16 cellular contexts compared by ENCODE assay signal in the genomic region with DNA sequence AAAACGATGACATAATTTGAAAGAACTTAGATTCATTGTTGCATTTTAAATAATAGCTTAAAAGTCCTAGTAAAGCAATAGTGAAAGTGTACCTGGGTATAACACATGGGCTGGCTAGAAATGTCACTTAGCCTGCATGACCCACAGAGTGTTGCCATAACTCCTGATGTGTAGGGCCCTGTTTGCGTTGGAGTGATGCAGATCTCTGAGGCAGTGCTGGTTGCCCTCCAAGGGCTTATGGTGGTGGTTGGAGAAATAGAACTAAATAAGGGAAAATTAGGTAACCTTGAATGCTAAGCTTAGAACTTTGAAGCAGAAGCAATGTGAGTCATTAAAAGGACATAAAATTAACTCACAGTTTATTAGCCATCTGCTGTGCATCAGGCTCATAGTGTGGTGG.
DNase-seq lines count a peak whose midpoint lies in the region; ATAC-seq and TF ChIP-seq lines count a peak whose summit lies in the region.
"Had no signal": no experiment of that assay in that cellular context is flagged by ENCODE, and none has a peak within 500 bp of the region (broad histone marks: within the 10 kb centered on the region; RNA-seq: fewer than 3 reads in every experiment).

No MANE protein-coding gene starts in this region.

- H3K4me1 Mint-ChIP-seq in activated CD8-positive, alpha-beta T cell treated with anti-CD3 and anti-CD28 coated beads for 36 hours (ENCODE audit: low read depth) = peaks cover 46% of the 10 kb centered on the region

- H3K4me3 ChIP-seq in AG09309 (ENCODE audit: control insufficient read depth, low read depth, low read length) (no peak overlapping the region), fibroblast of villous mesenchyme (ENCODE audit: low read depth, low read length) (no peak overlapping the region), HAP-1 (no peak overlapping the region)
- H3K4me3 ChIP-seq: upper lobe of right lung had no signal

- in situ Hi-C loops in HAP-1 (cut with MboI; ENCODE audit: low sequenced_read_pairs) = no loop called here

- no peaks in the 10 kb centered on the region for H3K4me1 ChIP-seq in HAP-1
- H3K4me1 ChIP-seq: parathyroid adenoma, upper lobe of right lung had no signal

- DNase-seq in AG08395 (ENCODE audit: low spot score) = peak; percentile 37
- peak; percentile 71 for DNase-seq in AG09309 (ENCODE audit: low read depth)
- peak; percentile 49 for DNase-seq in activated CD8-positive, alpha-beta T cell treated with anti-CD3 and anti-CD28 coated beads for 36 hours
- DNase-seq in fibroblast of villous mesenchyme (ENCODE audit: low read depth) = peak; percentile 90
- DNase-seq in NCI-H345 treated with DMSO at 0.1 percent for 48 hours (lab: John Stamatoyannopoulos, UW; ENCODE audit: unreplicated experiment) = no peak
- DNase-seq in HAP-1 (ENCODE audit: low spot score in 2 of 2) = no peak
- DNase-seq in inferior parietal cortex (ENCODE audit: extremely low spot score) = no peak
- DNase-seq: amygdala, DMS79 treated with DMSO at 0.1 percent for 48 hours, foreskin melanocyte, NCI-H226, SW 1271, upper lobe of right lung had no signal

- POLR2A ChIA-PET in activated CD8-positive, alpha-beta T cell treated with anti-CD3 and anti-CD28 coated beads for 36 hours (lab: Charles Lee) = interaction anchor here (1.1 kb wide), 1 partner anchor 58 kb away, joined by 3 read pairs; no protein-coding TSS in a partner anchor

- H3K27me3 Mint-ChIP-seq in activated CD8-positive, alpha-beta T cell treated with anti-CD3 and anti-CD28 coated beads for 36 hours = no peaks in the 10 kb centered on the region

- peak; percentile 74 for ATAC-seq in activated CD8-positive, alpha-beta T cell treated with anti-CD3 and anti-CD28 coated beads for 36 hours
- ATAC-seq in HG03378 (IDR thresholded peaks at IDR 0.05; ENCODE audit: unreplicated experiment) = no peak
- ATAC-seq: upper lobe of right lung had no signal

- peak overlapping the region; percentile 77 for H3K27ac Mint-ChIP-seq in activated CD8-positive, alpha-beta T cell treated with anti-CD3 and anti-CD28 coated beads for 36 hours

- H3K4me3 Mint-ChIP-seq in activated CD8-positive, alpha-beta T cell treated with anti-CD3 and anti-CD28 coated beads for 36 hours = no peak overlapping the region
- H3K4me3 Mint-ChIP-seq: CD14-positive monocyte had no signal

- H3K9me3 ChIP-seq in HAP-1 = peaks cover 2% of the 10 kb centered on the region; the same call in 1 of the 2 replicates

- no peaks in the 10 kb centered on the region for H3K27me3 ChIP-seq in HAP-1 (ENCODE audit: low read depth)
- H3K27me3 ChIP-seq: upper lobe of right lung had no signal

- CTCF ChIA-PET in activated CD8-positive, alpha-beta T cell treated with anti-CD3 and anti-CD28 coated beads for 36 hours (lab: Charles Lee) = interaction anchor here (0.6 to 1.2 kb wide), 3 partner anchors 121 to 448 kb away, joined by 3 to 4 read pairs (median 3); no protein-coding TSS in a partner anchor

- H3K36me3 ChIP-seq in HAP-1 (replicated peaks) = no peaks in the 10 kb centered on the region
- H3K36me3 ChIP-seq: upper lobe of right lung had no signal

- intact Hi-C loops in activated CD8-positive, alpha-beta T cell treated with anti-CD3 and anti-CD28 coated beads for 36 hours (cut with micrococcal nuclease) = loop anchor here (2.0 kb wide), 1 partner anchor 101 kb away; no protein-coding TSS in a partner anchor

- peaks cover 50% of the 10 kb centered on the region for H3K9me3 Mint-ChIP-seq in activated CD8-positive, alpha-beta T cell treated with anti-CD3 and anti-CD28 coated beads for 36 hours

- peaks cover 59% of the 10 kb centered on the region for H3K36me3 Mint-ChIP-seq in activated CD8-positive, alpha-beta T cell treated with anti-CD3 and anti-CD28 coated beads for 36 hours (ENCODE audit: low read depth)

- TF ChIP-seq CTCF in AG09309 (IDR thresholded peaks at IDR 0.05; ENCODE audit: control insufficient read depth, insufficient read depth, low read depth, low read length, missing control alignments) = no peak
- TF ChIP-seq CTCF in activated CD8-positive, alpha-beta T cell treated with anti-CD3 and anti-CD28 coated beads for 36 hours (IDR thresholded peaks at IDR 0.05) = no peak
- TF ChIP-seq CTCF in fibroblast of villous mesenchyme (IDR thresholded peaks at IDR 0.05; ENCODE audit: insufficient read depth, low read depth, low read length) = no peak

Comparison
In these comparisons a context has a peak if more than half of its experiments do, and no peak if none do; other contexts are left out.
1. DNase-seq: peak in AG08395 (single experiment), AG09309 (single experiment), activated CD8-positive, alpha-beta T cell treated with anti-CD3 and anti-CD28 coated beads for 36 hours (single experiment) and fibroblast of villous mesenchyme (single experiment); none in NCI-H345 treated with DMSO at 0.1 percent for 48 hours (single experiment), HAP-1 (0 of 2) and inferior parietal cortex (single experiment).